1 cellular context compared by ENCODE assay signal in genomic region chr6:31365864-31366263, GRCh38.
TF ChIP-seq lines count a peak whose summit lies in the region.

No MANE protein-coding gene starts in this region.

TF ChIP-seq in GM23338, 12 proteins besides CTCF, POLR2A, EP300 and RAD21 (continued from another document):
- no peak for TF ChIP-seq ZNF462 (CRISPR knock-in tag; IDR thresholded peaks at IDR 0.05)
- no peak for TF ChIP-seq EZH2phosphoT487 (IDR thresholded peaks at IDR 0.05; ENCODE audit: unreplicated experiment)
- no peak for TF ChIP-seq ZNF114 (CRISPR knock-in tag; IDR thresholded peaks at IDR 0.05)
- no peak for TF ChIP-seq CREB1 (CRISPR knock-in tag; IDR thresholded peaks at IDR 0.05; ENCODE audit: low read depth)
- TF ChIP-seq POLR2AphosphoS5 (IDR thresholded peaks at IDR 0.05; ENCODE audit: low read depth) = no peak
- TF ChIP-seq EZH2 (IDR thresholded peaks at IDR 0.05; ENCODE audit: low read depth, unreplicated experiment) = no peak
- no peak for TF ChIP-seq REST (IDR thresholded peaks at IDR 0.05; ENCODE audit: unreplicated experiment)
